In genomic region chr21:46634966-46635323, GRCh38 we compare ENCODE assay signal across 8 cellular contexts. TPM values are rescaled to one million over a fixed set of nuclear protein-coding genes. Genes with fewer than 3 reads are reported as not detected.
A peak's percentile ranks its signal among the peaks of the same experiment; 100 is the strongest.
DNase-seq lines count a peak whose midpoint lies in the region; ATAC-seq, FAIRE-seq and TF ChIP-seq lines count a peak whose summit lies in the region.

No MANE protein-coding gene starts in this region.

- FAIRE-seq in kidney (lab: Jason Lieb, UNC) (no peak), small intestine (lab: Jason Lieb, UNC) (no peak)

- 0 out of 2 replicates have a peak, but pooled peaks cover 5% of the 10 kb centered on the region for H3K4me1 ChIP-seq in Caco-2
- peaks cover 0 to 29% (median 9%) of the 10 kb centered on the region in 4 donors for H3K4me1 ChIP-seq in Peyer's patch
- peaks cover 8 to 12% of the 10 kb centered on the region in 2 donors for H3K4me1 ChIP-seq in kidney (ENCODE audit: control insufficient read depth in 1 of 2, insufficient read depth in 1 of 2, low read depth in 1 of 2, low read length in 2 of 2)
- H3K4me1 ChIP-seq in small intestine (ENCODE audit: control insufficient read depth in 2 of 2, insufficient read depth in 1 of 2, low read depth in 1 of 2, low read length in 1 of 2): peaks cover 0 to 2% of the 10 kb centered on the region in 2 donors

- peak overlapping the region; percentile 94 for H3K27ac Mint-ChIP-seq in Caco-2 (ENCODE audit: unreplicated experiment)
- H3K27ac Mint-ChIP-seq in central memory CD8-positive, alpha-beta T cell (ENCODE audit: low read depth): peak overlapping the region; percentile 96

- intact Hi-C loops in Caco-2 (cut with micrococcal nuclease; ENCODE audit: unreplicated experiment) (no loop called here), kidney (cut with DNase I) (no loop called here)

- H3K27me3 ChIP-seq in Caco-2 (replicated peaks; ENCODE audit: control insufficient read depth, insufficient read depth, low read length) (no peaks in the 10 kb centered on the region), Peyer's patch (no peaks in the 10 kb centered on the region), small intestine (ENCODE audit: control insufficient read depth in 2 of 2, insufficient read depth in 2 of 2, low read length in 2 of 2) (no peaks in the 10 kb centered on the region)

- TF ChIP-seq CTCF in Caco-2 (IDR thresholded peaks at IDR 0.05; ENCODE audit: insufficient read depth in 1 of 2, low read depth in 1 of 2, low read length in 1 of 2, severe bottlenecking in 1 of 2, unreplicated experiment in 1 of 2) (peak in 1 of 2 experiments; percentile 17), Peyer's patch (IDR thresholded peaks at IDR 0.05) (peak in 1 of 6 experiments; percentile 13), kidney (IDR thresholded peaks at IDR 0.05; ENCODE audit: borderline replicate concordance, extremely low read depth, insufficient read depth) (peak; percentile 26)

- H3K27me3 Mint-ChIP-seq in Caco-2 (ENCODE audit: insufficient read depth, unreplicated experiment): peaks cover 6% of the 10 kb centered on the region
- peaks cover 12% of the 10 kb centered on the region for H3K27me3 Mint-ChIP-seq in central memory CD8-positive, alpha-beta T cell

- H3K4me1 Mint-ChIP-seq in Caco-2 (ENCODE audit: low read depth, unreplicated experiment): peaks cover 14% of the 10 kb centered on the region
- peaks cover 42% of the 10 kb centered on the region for H3K4me1 Mint-ChIP-seq in central memory CD8-positive, alpha-beta T cell

- H3K4me3 ChIP-seq in Caco-2 (ENCODE audit: low read depth, low read length) (peak overlapping the region; percentile 64), Peyer's patch (peak overlapping the region; percentile 78 to 95 (median 81)), kidney (ENCODE audit: low read length in 2 of 2) (peak overlapping the region; percentile 65 to 98), small intestine (ENCODE audit: low read depth in 1 of 2, low read length in 2 of 2) (peak overlapping the region; percentile 34 to 81)

- no peak for TF ChIP-seq POLR2A in Peyer's patch (IDR thresholded peaks at IDR 0.05)

- H3K9ac ChIP-seq in kidney (ENCODE audit: low read length in 2 of 2): peak overlapping the region; percentile 11 to 80

- DNase-seq in Caco-2 (peak; percentile 69 to 78), LHCN-M2 (ENCODE audit: low read depth) (peak; percentile 91), Peyer's patch (peak in 1 of 3 donors; percentile 49), kidney (no peak), small intestine (peak; percentile 56)
- no peak for DNase-seq in central memory CD8-positive, alpha-beta T cell (ENCODE audit: low spot score in 2 of 2)

- no peaks in the 10 kb centered on the region for H3K9me3 Mint-ChIP-seq in Caco-2 (ENCODE audit: unreplicated experiment)
- no peaks in the 10 kb centered on the region for H3K9me3 Mint-ChIP-seq in central memory CD8-positive, alpha-beta T cell

- H3K27ac ChIP-seq in Peyer's patch (peak overlapping the region; percentile 95 to 99 (median 98)), kidney (ENCODE audit: low read depth in 2 of 2, low read length in 2 of 2) (peak overlapping the region; percentile 95 to 98), small intestine (ENCODE audit: low read depth in 1 of 2, low read length in 1 of 2) (peak overlapping the region; percentile 62 to 94)

- no TSS peak for BruUV-seq in Caco-2 (replicated peaks; lab: Mats Ljungman, UMichigan)

- peaks cover 33% of the 10 kb centered on the region for H3K36me3 Mint-ChIP-seq in Caco-2 (ENCODE audit: insufficient read depth, unreplicated experiment)
- peaks cover 23% of the 10 kb centered on the region for H3K36me3 Mint-ChIP-seq in central memory CD8-positive, alpha-beta T cell (ENCODE audit: insufficient read depth)

- ATAC-seq in GM21360 (IDR thresholded peaks at IDR 0.05; ENCODE audit: unreplicated experiment) (peak; percentile 2), GM21390 (IDR thresholded peaks at IDR 0.05; ENCODE audit: unreplicated experiment) (no peak)
- peak; percentile 19 for ATAC-seq in central memory CD8-positive, alpha-beta T cell (replicated peaks; ENCODE audit: extremely low read depth, poor library complexity, severe bottlenecking)

- CTCF ChIA-PET in Caco-2 (lab: Charles Lee): interaction anchor here (0.6 to 1.6 kb wide), 2 partner anchors 154 to 492 kb away, joined by 4 to 6 read pairs; no protein-coding TSS in a partner anchor

- peak overlapping the region; percentile 99 for H3K4me3 Mint-ChIP-seq in Caco-2 (ENCODE audit: unreplicated experiment)
- peak overlapping the region; percentile 90 for H3K4me3 Mint-ChIP-seq in central memory CD8-positive, alpha-beta T cell

- 0 to 3% (median 1%) methylated on average over 14 of the region's 14 CpGs for WGBS in small intestine, 3 donors

- H3K9me3 ChIP-seq in Caco-2: no peaks in the 10 kb centered on the region
- H3K9me3 ChIP-seq in Peyer's patch: no peaks in the 10 kb centered on the region
- H3K9me3 ChIP-seq in kidney (ENCODE audit: control insufficient read depth in 1 of 2, low read length in 2 of 2): no peaks in the 10 kb centered on the region
- no peaks in the 10 kb centered on the region for H3K9me3 ChIP-seq in small intestine (ENCODE audit: control insufficient read depth, low read depth)

- H3K36me3 ChIP-seq in Caco-2 (ENCODE audit: control insufficient read depth, insufficient read depth, low read length) (no peaks in the 10 kb centered on the region; the same call in 1 of the 2 replicates), Peyer's patch (no peaks in the 10 kb centered on the region), kidney (ENCODE audit: control insufficient read depth in 1 of 2, insufficient read depth in 2 of 2, low read length in 2 of 2) (no peaks in the 10 kb centered on the region), small intestine (ENCODE audit: control insufficient read depth in 2 of 2, insufficient read depth in 2 of 2, low read length in 2 of 2) (peaks cover 0 to 3% of the 10 kb centered on the region in 2 donors)

- POLR2A ChIA-PET in Caco-2 (lab: Charles Lee): interaction anchor here (0.7 to 1.3 kb wide), 6 partner anchors 9 to 527 kb away, joined by 3 to 7 read pairs (median 4); no protein-coding TSS in a partner anchor

RNA-seq across cellular contexts. Expression of gene PRMT2, which starts 0.5 kb away (rescaled TPM):
- total RNA-seq in Caco-2 (2022) (56.2 and 60.6 TPM in 2 replicates), LHCN-M2 (2014; rRNA removed) (144 and 150 TPM in 2 replicates), Peyer's patch (100 to 1,000 TPM in 2 of 4 donors, 10 to 100 TPM in 2; 59.9 to 210 (median 95.0) TPM), kidney (100 TPM)
- polyA plus RNA-seq in LHCN-M2 (2012): 167 TPM
- polyA plus RNA-seq in kidney (ENCODE audit: insufficient read depth, low read depth, low replicate concordance) (82.6 TPM), small intestine (10 to 100 TPM; 55.7 to 71.1 (median 70.1) TPM)

RNA-seq across cellular contexts. Expression of gene S100B, which starts 30.1 kb away (rescaled TPM):
- total RNA-seq in Caco-2 (2022) (not detected in 2 replicates), LHCN-M2 (2014; rRNA removed) (not detected in 2 replicates), Peyer's patch (1 to 10 TPM in 3 of 4 donors, not detected in 1; 1.8 to 9.1 (median 3.4) TPM), kidney (6.9 TPM)
- polyA plus RNA-seq in LHCN-M2 (2012): not detected
- polyA plus RNA-seq in kidney (ENCODE audit: insufficient read depth, low read depth, low replicate concordance) (2.6 TPM), small intestine (10 to 100 TPM in 1 of 3 donors, 1 to 10 TPM in 1, not detected in 1; 4.3 to 14.2 TPM)

Comparison
In these comparisons a context has a peak if more than half of its experiments do, and no peak if none do; other contexts are left out.
1. DNase-seq: peak in Caco-2 (2 of 2), LHCN-M2 (single experiment) and small intestine (single experiment); none in central memory CD8-positive, alpha-beta T cell (0 of 2) and kidney (single experiment).
2. Peak in every context shown above with its lines, with median percentiles within 50 percentile points of each other: H3K4me3 ChIP-seq and H3K27ac ChIP-seq.